Comparison of ENCODE assay signal across 17 cellular contexts in the genomic region with DNA sequence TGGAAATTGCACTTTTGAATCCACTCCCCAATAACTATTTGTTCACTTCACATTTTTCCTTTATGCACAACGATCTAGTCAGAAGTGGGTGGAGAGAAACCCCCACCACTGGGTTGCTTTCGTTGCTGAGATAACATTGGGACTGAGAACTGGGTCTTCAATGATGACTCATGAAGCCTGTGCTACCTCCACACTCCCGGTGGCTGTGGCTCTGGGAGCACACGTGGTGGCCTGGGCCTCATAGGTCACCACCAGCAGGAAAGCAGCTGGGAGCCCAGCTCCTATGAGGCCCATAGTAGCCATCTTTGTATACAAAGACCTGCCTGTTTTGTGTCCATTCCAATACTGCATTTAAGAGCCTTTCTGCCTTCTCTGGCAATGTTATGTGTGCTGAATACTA.
"Had no signal": no experiment of that assay in that cellular context is flagged by ENCODE, and none has a peak within 500 bp of the region (broad histone marks: within the 10 kb centered on the region; RNA-seq: fewer than 3 reads in every experiment).

No MANE protein-coding gene starts in this region.

- H3K36me3 Mint-ChIP-seq: activated CD8-positive, alpha-beta memory T cell treated with anti-CD3 and anti-CD28 coated beads, Interleukin-2, amount 10 ng/mL, durations not matched to agents 7 days and 5 days; activated naive CD8-positive, alpha-beta T cell treated with anti-CD3 and anti-CD28 coated beads for 36 hours; natural killer cell treated with Interleukin-12 subunit alpha and Interleukin-12 subunit beta and Interleukin-15 and Interleukin-18, amount 100 ng/mL, for 72 hours had no signal

- H3K4me3 ChIP-seq: coronary artery, esophagus squamous epithelium, gastroesophageal sphincter, ovary, prostate gland had no signal

- H3K27ac Mint-ChIP-seq: activated CD8-positive, alpha-beta memory T cell treated with anti-CD3 and anti-CD28 coated beads, Interleukin-2, amount 10 ng/mL, durations not matched to agents 7 days and 5 days; activated naive CD8-positive, alpha-beta T cell treated with anti-CD3 and anti-CD28 coated beads for 36 hours; natural killer cell treated with Interleukin-12 subunit alpha and Interleukin-12 subunit beta and Interleukin-15 and Interleukin-18, amount 100 ng/mL, for 72 hours had no signal

- ATAC-seq: activated CD8-positive, alpha-beta memory T cell treated with anti-CD3 and anti-CD28 coated beads, Interleukin-2, amount 10 ng/mL, durations not matched to agents 7 days and 5 days; gastroesophageal sphincter; left ventricle myocardium superior; natural killer cell treated with Interleukin-12 subunit alpha and Interleukin-12 subunit beta and Interleukin-15 and Interleukin-18, amount 100 ng/mL, for 72 hours; stimulated activated naive CD8-positive, alpha-beta T cell treated with anti-CD3 and anti-CD28 coated beads, Interleukin-15, Interleukin-2, amounts not matched to agents 100 U/mL and 50 U/mL, for 24 hours had no signal

- H3K4me1 ChIP-seq: esophagus squamous epithelium, gastroesophageal sphincter, prostate gland had no signal

- H3K27ac ChIP-seq: coronary artery, esophagus squamous epithelium, gastroesophageal sphincter, neutrophil, ovary, prostate gland had no signal

- H3K4me1 Mint-ChIP-seq: activated CD8-positive, alpha-beta memory T cell treated with anti-CD3 and anti-CD28 coated beads, Interleukin-2, amount 10 ng/mL, durations not matched to agents 7 days and 5 days; activated naive CD8-positive, alpha-beta T cell treated with anti-CD3 and anti-CD28 coated beads for 36 hours had no signal

- H3K4me3 Mint-ChIP-seq: activated CD8-positive, alpha-beta memory T cell treated with anti-CD3 and anti-CD28 coated beads, Interleukin-2, amount 10 ng/mL, durations not matched to agents 7 days and 5 days; activated naive CD8-positive, alpha-beta T cell treated with anti-CD3 and anti-CD28 coated beads for 36 hours; natural killer cell treated with Interleukin-12 subunit alpha and Interleukin-12 subunit beta and Interleukin-15 and Interleukin-18, amount 100 ng/mL, for 72 hours had no signal

- DNase-seq: activated CD4-positive, alpha-beta T cell treated with anti-CD3 and anti-CD28 coated beads, Interleukin-2, amount 50 U/mL, for 48 hours; activated CD8-positive, alpha-beta memory T cell treated with anti-CD3 and anti-CD28 coated beads, Interleukin-2, amount 10 ng/mL, durations not matched to agents 7 days and 5 days; activated naive CD8-positive, alpha-beta T cell treated with anti-CD3 and anti-CD28 coated beads for 36 hours; esophagus squamous epithelium; head of caudate nucleus; left ventricle myocardium superior; mammary epithelial cell; midbrain; ovary; stimulated activated CD4-positive, alpha-beta T cell treated with anti-CD3 and anti-CD28 coated beads, Interleukin-4, amount 100 ng/mL, for 24 hours; stimulated activated naive CD8-positive, alpha-beta T cell treated with anti-CD3 and anti-CD28 coated beads, Interleukin-15, Interleukin-2, amounts not matched to agents 100 U/mL and 50 U/mL, for 24 hours; T-helper 1 cell had no signal

- H3K9me3 ChIP-seq: esophagus squamous epithelium, gastroesophageal sphincter, neutrophil, ovary, prostate gland had no signal

- H3K27me3 ChIP-seq: esophagus squamous epithelium, gastroesophageal sphincter, neutrophil, ovary had no signal

- H3K9me3 Mint-ChIP-seq: activated naive CD8-positive, alpha-beta T cell treated with anti-CD3 and anti-CD28 coated beads for 36 hours; natural killer cell treated with Interleukin-12 subunit alpha and Interleukin-12 subunit beta and Interleukin-15 and Interleukin-18, amount 100 ng/mL, for 72 hours had no signal

- H3K36me3 ChIP-seq: esophagus squamous epithelium, gastroesophageal sphincter, neutrophil, ovary, prostate gland had no signal
